ENCODE assay signal across 8 cellular contexts in the genomic region with DNA sequence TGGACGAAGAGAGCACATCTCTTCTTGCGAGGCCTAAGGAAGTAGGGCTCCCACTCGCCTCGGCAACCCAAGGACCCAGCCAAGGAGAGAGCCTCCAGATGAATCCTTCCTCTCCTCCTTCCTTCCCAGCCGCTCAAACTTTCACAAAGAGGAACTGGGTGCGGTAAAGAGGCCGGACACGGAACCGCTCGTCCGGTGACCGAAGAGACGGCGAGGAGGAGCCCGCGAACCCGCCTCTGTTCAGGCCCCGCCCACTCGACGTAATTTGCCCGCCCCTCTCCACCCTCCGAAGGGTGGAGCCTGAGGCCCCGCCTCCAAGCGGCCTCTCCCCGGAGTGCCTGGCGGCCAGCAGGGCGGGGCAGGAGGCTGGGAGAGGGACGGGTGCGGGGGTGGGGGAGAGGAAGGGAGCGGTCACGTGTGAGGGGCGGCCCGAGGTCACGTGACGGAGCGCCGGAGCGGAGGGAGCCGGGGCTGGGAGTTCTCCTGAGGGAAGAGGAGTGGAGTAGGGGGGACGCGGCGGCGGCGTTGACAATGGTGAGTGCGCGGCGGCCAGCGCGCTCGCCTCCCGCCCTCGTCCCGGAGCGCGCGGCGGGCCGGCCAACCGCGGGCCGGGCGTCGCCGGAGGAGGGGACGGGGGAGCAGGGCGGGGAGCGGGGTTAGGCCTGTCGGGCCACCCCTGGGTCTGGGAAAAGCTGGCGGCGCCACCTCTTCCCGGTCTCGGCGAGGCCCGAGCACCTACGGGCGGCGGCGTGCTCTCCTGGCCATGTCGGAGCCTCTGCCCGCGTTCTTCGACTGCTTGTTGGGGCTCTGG. TPM values are rescaled to one million over a fixed set of nuclear protein-coding genes. Genes with fewer than 3 reads are reported as not detected.
DNase-seq lines count a peak whose midpoint lies in the region; ATAC-seq and TF ChIP-seq lines count a peak whose summit lies in the region.

A gene (plus strand): TSS at position 432 of the 811 bp plus-strand sequence. CDS start 100 bp downstream, at position 532.

- H3K36me3 Mint-ChIP-seq in activated CD4-positive, alpha-beta T cell treated with anti-CD3 and anti-CD28 coated beads, Interleukin-2, amount 10 ng/mL, durations not matched to agents 24 days and 14 days (ENCODE audit: low read depth), result peaks cover under 1% of the 10 kb centered on the region

- peaks cover 3% of the 10 kb centered on the region for H3K27me3 Mint-ChIP-seq in activated CD4-positive, alpha-beta T cell treated with anti-CD3 and anti-CD28 coated beads, Interleukin-2, amount 10 ng/mL, durations not matched to agents 24 days and 14 days

- intact Hi-C loops in activated CD4-positive, alpha-beta T cell treated with anti-CD3 and anti-CD28 coated beads, Interleukin-2, amount 10 ng/mL, durations not matched to agents 24 days and 14 days (cut with micrococcal nuclease), result loop anchor here (1.0 to 5.0 kb wide), 9 partner anchors 34 to 285 kb away; a partner anchor contains a TSS
- intact Hi-C loops in left colon (cut with DNase I, micrococcal nuclease), result no loop called here

- peak within 1 kb of the TSS; percentile 100 for H3K4me3 ChIP-seq in coronary artery

- DNase-seq in C1 segment of cervical spinal cord (lab: John Stamatoyannopoulos, UW), result peak; percentile 95 to 99 (median 98)
- DNase-seq in NCI-H526 treated with DMSO at 0.1 percent for 48 hours (lab: John Stamatoyannopoulos, UW), result peak; percentile 80
- peak; percentile 100 for DNase-seq in activated CD4-positive, alpha-beta T cell treated with anti-CD3 and anti-CD28 coated beads, Interleukin-2, amount 10 ng/mL, durations not matched to agents 24 days and 14 days
- DNase-seq in coronary artery (ENCODE audit: low spot score), result peak; percentile 99
- DNase-seq in left colon, result peak; percentile 99 to 100
- DNase-seq in stimulated activated CD4-positive, alpha-beta T cell treated with anti-CD3 and anti-CD28 coated beads, Interleukin-1b, Interleukin-23, amount 100 ng/mL, for 48 hours, result peak; percentile 99

- ATAC-seq in GM19328 (IDR thresholded peaks at IDR 0.05; ENCODE audit: unreplicated experiment), result peak; percentile 82
- ATAC-seq in HG03520 (IDR thresholded peaks at IDR 0.05; ENCODE audit: unreplicated experiment), result peak; percentile 84
- peak; percentile 92 for ATAC-seq in left colon

- no peaks in the 10 kb centered on the region for H3K9me3 Mint-ChIP-seq in activated CD4-positive, alpha-beta T cell treated with anti-CD3 and anti-CD28 coated beads, Interleukin-2, amount 10 ng/mL, durations not matched to agents 24 days and 14 days

- peak within 1 kb of the TSS; percentile 98 to 100 for H3K27ac ChIP-seq in coronary artery

- peak within 1 kb of the TSS; percentile 96 for H3K4me3 Mint-ChIP-seq in activated CD4-positive, alpha-beta T cell treated with anti-CD3 and anti-CD28 coated beads, Interleukin-2, amount 10 ng/mL, durations not matched to agents 24 days and 14 days

- peak within 1 kb of the TSS; percentile 94 for H3K27ac Mint-ChIP-seq in activated CD4-positive, alpha-beta T cell treated with anti-CD3 and anti-CD28 coated beads, Interleukin-2, amount 10 ng/mL, durations not matched to agents 24 days and 14 days

- no peak for TF ChIP-seq CTCF in coronary artery (IDR thresholded peaks at IDR 0.05)

- peaks cover 22% of the 10 kb centered on the region for H3K4me1 Mint-ChIP-seq in activated CD4-positive, alpha-beta T cell treated with anti-CD3 and anti-CD28 coated beads, Interleukin-2, amount 10 ng/mL, durations not matched to agents 24 days and 14 days

RNA-seq across cellular contexts. Expression of the gene that starts here (rescaled TPM):
- 29.2 and 30.8 TPM in 2 replicates for total RNA-seq in activated CD4-positive, alpha-beta T cell treated with anti-CD3 and anti-CD28 coated beads, Interleukin-2, amount 10 ng/mL, durations not matched to agents 24 days and 14 days
- total RNA-seq in left colon, result 10 to 100 TPM; 58.3 to 67.6 TPM

Comparison
In these comparisons a context has a peak if more than half of its experiments do, and no peak if none do; other contexts are left out.
1. Peak in every context shown above with its lines: DNase-seq, ATAC-seq, H3K4me3 ChIP-seq and H3K27ac ChIP-seq.